ENCODE assay signal across 1 cellular context in the genomic region with DNA sequence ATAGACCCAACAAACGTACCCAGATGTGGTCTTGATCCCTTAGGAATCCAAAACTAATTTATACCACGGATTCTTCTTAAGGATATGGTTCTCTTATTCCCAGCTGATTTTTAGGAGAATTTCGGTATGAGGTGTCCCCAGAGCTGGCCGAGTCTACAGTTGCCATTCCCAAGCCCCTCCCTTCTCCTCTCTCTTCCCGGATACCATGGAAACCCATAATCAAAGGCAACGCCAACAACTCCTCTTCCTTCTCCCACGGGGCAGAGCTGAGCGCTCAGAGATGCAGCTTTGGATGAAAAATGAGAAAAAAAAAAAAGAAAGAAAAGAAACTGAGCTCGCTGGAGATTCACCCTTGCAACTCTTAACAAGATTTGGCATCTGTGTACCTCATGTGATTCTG.
TF ChIP-seq lines count a peak whose summit lies in the region.

No MANE protein-coding gene starts in this region.

TF ChIP-seq in WTC11, 78 proteins besides CTCF, POLR2A, EP300 and RAD21 (continued from another document):
- TF ChIP-seq, protein P1, sequence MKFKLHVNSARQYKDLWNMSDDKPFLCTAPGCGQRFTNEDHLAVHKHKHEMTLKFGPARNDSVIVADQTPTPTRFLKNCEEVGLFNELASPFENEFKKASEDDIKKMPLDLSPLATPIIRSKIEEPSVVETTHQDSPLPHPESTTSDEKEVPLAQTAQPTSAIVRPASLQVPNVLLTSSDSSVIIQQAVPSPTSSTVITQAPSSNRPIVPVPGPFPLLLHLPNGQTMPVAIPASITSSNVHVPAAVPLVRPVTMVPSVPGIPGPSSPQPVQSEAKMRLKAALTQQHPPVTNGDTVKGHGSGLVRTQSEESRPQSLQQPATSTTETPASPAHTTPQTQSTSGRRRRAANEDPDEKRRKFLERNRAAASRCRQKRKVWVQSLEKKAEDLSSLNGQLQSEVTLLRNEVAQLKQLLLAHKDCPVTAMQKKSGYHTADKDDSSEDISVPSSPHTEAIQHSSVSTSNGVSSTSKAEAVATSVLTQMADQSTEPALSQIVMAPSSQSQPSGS (CRISPR knock-in tag; IDR thresholded peaks at IDR 0.05; ENCODE audit: borderline replicate concordance, low read depth): no peak
- no peak for TF ChIP-seq SMAD4 (CRISPR knock-in tag; IDR thresholded peaks at IDR 0.05)
- no peak for TF ChIP-seq FOXK1 (CRISPR knock-in tag; IDR thresholded peaks at IDR 0.05)
